8 cellular contexts compared by ENCODE assay signal in the genomic region with DNA sequence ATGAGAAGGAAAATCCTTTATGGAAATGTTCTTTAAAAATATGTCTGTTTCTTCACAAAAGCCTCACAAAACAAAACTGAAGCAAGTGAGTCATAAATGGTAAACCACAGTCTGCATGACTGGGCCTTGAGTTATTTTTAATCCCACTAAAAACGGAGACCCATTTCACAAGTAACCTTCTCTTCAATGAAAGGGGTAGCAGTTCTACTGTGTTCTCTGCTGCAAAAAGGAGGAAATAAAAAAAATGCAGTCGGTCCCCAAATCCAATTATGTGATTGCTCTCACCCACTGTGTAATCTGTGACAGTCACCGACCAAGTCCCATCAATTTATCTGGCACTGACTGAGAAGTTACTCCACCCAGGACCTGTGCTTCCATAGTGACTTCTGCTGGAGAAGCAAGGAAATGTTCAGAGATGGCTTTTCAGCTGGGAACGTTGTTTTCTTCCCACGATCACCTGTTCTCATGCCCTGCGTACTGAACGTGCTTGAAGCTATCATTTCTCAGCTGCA.
DNase-seq lines count a peak whose midpoint lies in the region; ATAC-seq and TF ChIP-seq lines count a peak whose summit lies in the region.

No MANE protein-coding gene starts in this region.

- in situ Hi-C loops in KBM-7 (cut with MboI; ENCODE audit: low pct_unique_long_range_greater_than_20kb, low sequenced_read_pairs): no loop called here

- DNase-seq in KBM-7 (peak; percentile 3), glomerular visceral epithelial cell (ENCODE audit: extremely low spot score) (peak; percentile 44), left lobe of liver (ENCODE audit: low spot score) (no peak), DMS 273 treated with DMSO at 0.1 percent for 48 hours (lab: John Stamatoyannopoulos, UW) (no peak)
- DNase-seq in stimulated activated CD4-positive, alpha-beta T cell treated with anti-CD3 and anti-CD28 coated beads, Interleukin-2, amount 100 ng/mL, for 24 hours: no peak
- DNase-seq in stimulated activated CD4-positive, alpha-beta T cell treated with anti-CD3 and anti-CD28 coated beads, Interleukin-4, amount 100 ng/mL, for 4 hours: no peak

- TF ChIP-seq CTCF in GM12872 (IDR thresholded peaks at IDR 0.05; ENCODE audit: insufficient read depth, low read depth, low read length): 0 out of 3 replicates have a peak, but pooled peaks have one; percentile 14

- peak; percentile 65 for ATAC-seq in GM21576 (IDR thresholded peaks at IDR 0.05; ENCODE audit: unreplicated experiment)
- no peak for ATAC-seq in left lobe of liver

Comparison
In these comparisons a context has a peak if more than half of its experiments do, and no peak if none do; other contexts are left out.
1. DNase-seq: peak in KBM-7 (single experiment) and glomerular visceral epithelial cell (single experiment); none in stimulated activated CD4-positive, alpha-beta T cell treated with anti-CD3 and anti-CD28 coated beads, Interleukin-2, amount 100 ng/mL, for 24 hours (0 of 2), stimulated activated CD4-positive, alpha-beta T cell treated with anti-CD3 and anti-CD28 coated beads, Interleukin-4, amount 100 ng/mL, for 4 hours (0 of 2), left lobe of liver (single experiment) and DMS 273 treated with DMSO at 0.1 percent for 48 hours (single experiment).